Comparison of ENCODE assay signal across 17 cellular contexts in genomic region chr12:126112141-126112540, GRCh38.
A peak's percentile ranks its signal among the peaks of the same experiment; 100 is the strongest.
DNase-seq lines count a peak whose midpoint lies in the region; ATAC-seq and TF ChIP-seq lines count a peak whose summit lies in the region.
"Had no signal": no experiment of that assay in that cellular context is flagged by ENCODE, and none has a peak within 500 bp of the region (broad histone marks: within the 10 kb centered on the region; RNA-seq: fewer than 3 reads in every experiment).

No MANE protein-coding gene starts in this region.

- peak; percentile 88 for ATAC-seq in SK-N-SH treated with all-trans-retinoic acid at 6 μM for 48 hours
- ATAC-seq in activated T-cell treated with anti-CD3 and anti-CD28 coated beads, Interleukin-2, amount 50 U/mL, for 4 hours: no peak
- ATAC-seq: A549; CD8-positive, alpha-beta T cell had no signal

- H3K27ac ChIP-seq in SK-N-MC: peak overlapping the region; percentile 3; the same call in 1 of the 2 replicates
- H3K27ac ChIP-seq in esophagus squamous epithelium: no peak overlapping the region
- H3K27ac ChIP-seq: 22Rv1; A549; BLaER1 treated with 17β-estradiol and CSF1 and Interleukin-3, amounts not matched to agents 10 nM and 100 nM; C4-2B had no signal

- no peak for TF ChIP-seq POLR2A in esophagus squamous epithelium (IDR thresholded peaks at IDR 0.05)

- peaks cover 9% of the 10 kb centered on the region for H3K9me3 Mint-ChIP-seq in activated T-cell treated with anti-CD3 and anti-CD28 coated beads, Interleukin-2, amount 50 U/mL, for 4 hours

- H3K4me3 ChIP-seq in SK-N-MC (no peak overlapping the region), esophagus squamous epithelium (no peak overlapping the region)
- H3K4me3 ChIP-seq: A549; BLaER1 treated with 17β-estradiol and CSF1 and Interleukin-3, amounts not matched to agents 10 nM and 100 nM had no signal

- H3K4me1 Mint-ChIP-seq in activated T-cell treated with anti-CD3 and anti-CD28 coated beads, Interleukin-2, amount 50 U/mL, for 4 hours (ENCODE audit: low read depth): no peaks in the 10 kb centered on the region
- H3K4me1 Mint-ChIP-seq: B cell had no signal

- no peaks in the 10 kb centered on the region for H3K27me3 Mint-ChIP-seq in activated T-cell treated with anti-CD3 and anti-CD28 coated beads, Interleukin-2, amount 50 U/mL, for 4 hours (ENCODE audit: low read depth)
- H3K27me3 Mint-ChIP-seq: B cell; CD4-positive, alpha-beta T cell had no signal

- no peaks in the 10 kb centered on the region for H3K4me1 ChIP-seq in esophagus squamous epithelium
- H3K4me1 ChIP-seq: A549, Caco-2 had no signal

- H3K9ac ChIP-seq in SK-N-MC (ENCODE audit: insufficient read length): no peak overlapping the region
- H3K9ac ChIP-seq: BLaER1 treated with 17β-estradiol and CSF1 and Interleukin-3, amounts not matched to agents 10 nM and 100 nM had no signal

- H3K27me3 ChIP-seq in esophagus squamous epithelium: no peaks in the 10 kb centered on the region
- H3K27me3 ChIP-seq: BLaER1 treated with 17β-estradiol and CSF1 and Interleukin-3, amounts not matched to agents 10 nM and 100 nM had no signal

- DNase-seq in SK-N-MC (ENCODE audit: low read depth, low spot score): peak; percentile 28
- DNase-seq in inferior parietal cortex (ENCODE audit: extremely low spot score): peak; percentile 5
- no peak for DNase-seq in esophagus squamous epithelium (lab: John Stamatoyannopoulos, UW)
- no peak for DNase-seq in activated T-cell treated with anti-CD3 and anti-CD28 coated beads, Interleukin-2, amount 50 U/mL, for 4 hours
- DNase-seq: AML-193; Caco-2; Calu3; CD4-positive, alpha-beta T cell; CD8-positive, alpha-beta T cell; DMS79 treated with DMSO at 0.1 percent for 48 hours; GF-D8 had no signal

- no peaks in the 10 kb centered on the region for H3K36me3 Mint-ChIP-seq in activated T-cell treated with anti-CD3 and anti-CD28 coated beads, Interleukin-2, amount 50 U/mL, for 4 hours (ENCODE audit: insufficient read depth)
- H3K36me3 Mint-ChIP-seq: CD8-positive, alpha-beta T cell had no signal

- no peaks in the 10 kb centered on the region for H3K9me3 ChIP-seq in SK-N-MC (ENCODE audit: low read depth, low read length)
- no peaks in the 10 kb centered on the region for H3K9me3 ChIP-seq in esophagus squamous epithelium
- H3K9me3 ChIP-seq: A549; BLaER1 treated with 17β-estradiol and CSF1 and Interleukin-3, amounts not matched to agents 10 nM and 100 nM; Caco-2 had no signal

- 71 to 83% methylated on average over 1 of the region's 1 CpG for WGBS in esophagus squamous epithelium, 2 donors

- TF ChIP-seq CTCF in esophagus squamous epithelium (IDR thresholded peaks at IDR 0.05): no peak

- intact Hi-C loops in esophagus squamous epithelium (cut with DNase I): no loop called here

- no peak overlapping the region for H3K4me3 Mint-ChIP-seq in activated T-cell treated with anti-CD3 and anti-CD28 coated beads, Interleukin-2, amount 50 U/mL, for 4 hours
- H3K4me3 Mint-ChIP-seq: B cell; CD4-positive, alpha-beta T cell; CD8-positive, alpha-beta T cell had no signal

- H3K36me3 ChIP-seq in SK-N-MC (ENCODE audit: insufficient read depth, low read length): no peaks in the 10 kb centered on the region
- H3K36me3 ChIP-seq in esophagus squamous epithelium: no peaks in the 10 kb centered on the region
- H3K36me3 ChIP-seq: BLaER1 treated with 17β-estradiol and CSF1 and Interleukin-3, amounts not matched to agents 10 nM and 100 nM had no signal

TF ChIP-seq in SK-N-SH treated with all-trans-retinoic acid at 6 μM for 48 hours, 23 proteins besides CTCF, POLR2A, EP300 and RAD21:
- no peak for TF ChIP-seq RARB (CRISPR knock-in tag; IDR thresholded peaks at IDR 0.05)
- TF ChIP-seq ZNF70 (CRISPR knock-in tag; IDR thresholded peaks at IDR 0.05): no peak
- 0 out of 2 replicates have a peak, but pooled peaks have one; percentile 64 for TF ChIP-seq TOX (CRISPR knock-in tag; IDR thresholded peaks at IDR 0.05; ENCODE audit: borderline replicate concordance)
- TF ChIP-seq, protein P1, sequence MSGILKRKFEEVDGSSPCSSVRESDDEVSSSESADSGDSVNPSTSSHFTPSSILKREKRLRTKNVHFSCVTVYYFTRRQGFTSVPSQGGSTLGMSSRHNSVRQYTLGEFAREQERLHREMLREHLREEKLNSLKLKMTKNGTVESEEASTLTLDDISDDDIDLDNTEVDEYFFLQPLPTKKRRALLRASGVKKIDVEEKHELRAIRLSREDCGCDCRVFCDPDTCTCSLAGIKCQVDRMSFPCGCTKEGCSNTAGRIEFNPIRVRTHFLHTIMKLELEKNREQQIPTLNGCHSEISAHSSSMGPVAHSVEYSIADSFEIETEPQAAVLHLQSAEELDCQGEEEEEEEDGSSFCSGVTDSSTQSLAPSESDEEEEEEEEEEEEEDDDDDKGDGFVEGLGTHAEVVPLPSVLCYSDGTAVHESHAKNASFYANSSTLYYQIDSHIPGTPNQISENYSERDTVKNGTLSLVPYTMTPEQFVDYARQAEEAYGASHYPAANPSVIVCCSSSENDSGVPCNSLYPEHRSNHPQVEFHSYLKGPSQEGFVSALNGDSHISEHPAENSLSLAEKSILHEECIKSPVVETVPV (CRISPR knock-in tag; IDR thresholded peaks at IDR 0.05): no peak

Comparison
In these comparisons a context has a peak if more than half of its experiments do, and no peak if none do; other contexts are left out.
1. DNase-seq: peak in SK-N-MC (single experiment) and inferior parietal cortex (single experiment); none in esophagus squamous epithelium (single experiment) and activated T-cell treated with anti-CD3 and anti-CD28 coated beads, Interleukin-2, amount 50 U/mL, for 4 hours (single experiment).